ENCODE assay signal across 9 cellular contexts in the genomic region with DNA sequence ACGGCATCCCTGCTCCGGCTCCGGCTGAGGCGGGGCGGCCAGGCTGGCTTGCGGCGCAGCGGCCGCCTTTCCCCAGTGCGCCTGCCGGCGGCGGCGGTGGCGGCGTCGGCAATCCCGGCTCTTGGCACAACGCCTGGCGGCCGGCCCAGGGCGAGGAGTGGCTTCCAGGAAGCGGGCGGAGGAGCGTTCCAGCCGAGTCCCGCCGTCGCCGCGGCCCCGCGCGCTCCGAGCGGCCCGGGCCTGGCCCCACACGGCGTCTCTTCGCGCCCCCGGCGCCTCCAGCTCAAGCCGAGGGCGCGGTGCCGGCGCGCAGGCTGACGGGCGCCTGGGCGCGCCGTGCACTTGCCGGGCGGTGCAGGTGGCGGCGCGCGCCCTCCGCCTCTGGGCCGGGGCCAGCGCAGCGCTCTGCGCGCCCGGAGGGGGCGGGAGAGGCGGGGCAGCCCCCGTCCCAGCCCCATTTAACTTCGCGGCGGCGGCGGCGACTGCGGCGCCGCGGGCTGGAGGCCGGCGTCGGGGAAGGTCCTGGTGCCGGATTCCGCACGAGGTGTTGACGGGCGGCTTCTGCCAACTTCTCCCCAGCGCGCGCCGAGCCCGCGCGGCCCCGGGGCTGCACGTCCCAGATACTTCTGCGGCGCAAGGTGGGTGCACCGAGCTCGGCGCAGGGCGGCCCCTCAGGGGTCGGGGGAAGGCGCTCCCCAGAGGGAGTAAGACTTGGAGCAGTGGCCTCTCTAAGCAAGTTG. TPM values are rescaled to one million over a fixed set of nuclear protein-coding genes. Genes with fewer than 3 reads are reported as not detected.
DNase-seq lines count a peak whose midpoint lies in the region; ATAC-seq and TF ChIP-seq lines count a peak whose summit lies in the region.
"Had no signal": no experiment of that assay in that cellular context is flagged by ENCODE, and none has a peak within 500 bp of the region (broad histone marks: within the 10 kb centered on the region; RNA-seq: fewer than 3 reads in every experiment).

A gene with protein sequence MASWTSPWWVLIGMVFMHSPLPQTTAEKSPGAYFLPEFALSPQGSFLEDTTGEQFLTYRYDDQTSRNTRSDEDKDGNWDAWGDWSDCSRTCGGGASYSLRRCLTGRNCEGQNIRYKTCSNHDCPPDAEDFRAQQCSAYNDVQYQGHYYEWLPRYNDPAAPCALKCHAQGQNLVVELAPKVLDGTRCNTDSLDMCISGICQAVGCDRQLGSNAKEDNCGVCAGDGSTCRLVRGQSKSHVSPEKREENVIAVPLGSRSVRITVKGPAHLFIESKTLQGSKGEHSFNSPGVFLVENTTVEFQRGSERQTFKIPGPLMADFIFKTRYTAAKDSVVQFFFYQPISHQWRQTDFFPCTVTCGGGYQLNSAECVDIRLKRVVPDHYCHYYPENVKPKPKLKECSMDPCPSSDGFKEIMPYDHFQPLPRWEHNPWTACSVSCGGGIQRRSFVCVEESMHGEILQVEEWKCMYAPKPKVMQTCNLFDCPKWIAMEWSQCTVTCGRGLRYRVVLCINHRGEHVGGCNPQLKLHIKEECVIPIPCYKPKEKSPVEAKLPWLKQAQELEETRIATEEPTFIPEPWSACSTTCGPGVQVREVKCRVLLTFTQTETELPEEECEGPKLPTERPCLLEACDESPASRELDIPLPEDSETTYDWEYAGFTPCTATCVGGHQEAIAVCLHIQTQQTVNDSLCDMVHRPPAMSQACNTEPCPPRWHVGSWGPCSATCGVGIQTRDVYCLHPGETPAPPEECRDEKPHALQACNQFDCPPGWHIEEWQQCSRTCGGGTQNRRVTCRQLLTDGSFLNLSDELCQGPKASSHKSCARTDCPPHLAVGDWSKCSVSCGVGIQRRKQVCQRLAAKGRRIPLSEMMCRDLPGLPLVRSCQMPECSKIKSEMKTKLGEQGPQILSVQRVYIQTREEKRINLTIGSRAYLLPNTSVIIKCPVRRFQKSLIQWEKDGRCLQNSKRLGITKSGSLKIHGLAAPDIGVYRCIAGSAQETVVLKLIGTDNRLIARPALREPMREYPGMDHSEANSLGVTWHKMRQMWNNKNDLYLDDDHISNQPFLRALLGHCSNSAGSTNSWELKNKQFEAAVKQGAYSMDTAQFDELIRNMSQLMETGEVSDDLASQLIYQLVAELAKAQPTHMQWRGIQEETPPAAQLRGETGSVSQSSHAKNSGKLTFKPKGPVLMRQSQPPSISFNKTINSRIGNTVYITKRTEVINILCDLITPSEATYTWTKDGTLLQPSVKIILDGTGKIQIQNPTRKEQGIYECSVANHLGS (N-terminal part only) (plus strand): TSS at position 485 of the 740 bp plus-strand sequence. CDS start 1,639 bp downstream, outside the sequence.

- no peak for TF ChIP-seq CTCF in astrocyte of the cerebellum (IDR thresholded peaks at IDR 0.05; ENCODE audit: low read depth, low read length, missing control alignments)

- no peaks in the 10 kb centered on the region; the same call in 1 of the 2 replicates for H3K4me1 ChIP-seq in ES-I3 (ENCODE audit: insufficient read depth, low read length)
- peaks cover 1% of the 10 kb centered on the region; the same call in 1 of the 2 replicates for H3K4me1 ChIP-seq in iPS DF 6.9 (ENCODE audit: control insufficient read depth, insufficient read depth, low read length)

- in situ Hi-C loops in astrocyte of the cerebellum (cut with HindIII; ENCODE audit: low sequenced_read_pairs), result no loop called here

- H3K9ac ChIP-seq in ES-I3 (ENCODE audit: low read depth, low read length), result peak within 1 kb of the TSS; percentile 82

- peak; percentile 9 for DNase-seq in astrocyte of the cerebellum (ENCODE audit: low read depth)
- peak; percentile 20 for DNase-seq in iPS DF 6.9 (ENCODE audit: low read depth, low spot score)
- peak; percentile 22 for DNase-seq in renal cortical epithelial cell (ENCODE audit: low read depth)
- no peak for DNase-seq in OCI-M1 (lab: John Stamatoyannopoulos, UW)
- DNase-seq in activated CD8-positive, alpha-beta memory T cell treated with anti-CD3 and anti-CD28 coated beads, Interleukin-2, amount 50 U/mL, for 48 hours, result no peak
- no peak for DNase-seq in T-helper 2 cell treated with Interferon-gamma antibody and Interleukin-4, amounts not matched to agents 5 μg/mL and 100 μg/mL, for 36 hours (ENCODE audit: low spot score)

- no peak within 1 kb of the TSS for H3K27ac Mint-ChIP-seq in T-helper 2 cell treated with Interferon-gamma antibody and Interleukin-4, amounts not matched to agents 5 μg/mL and 100 μg/mL, for 36 hours

- no peak within 1 kb of the TSS for H3K4me3 Mint-ChIP-seq in T-helper 2 cell treated with Interferon-gamma antibody and Interleukin-4, amounts not matched to agents 5 μg/mL and 100 μg/mL, for 36 hours

- no peaks in the 10 kb centered on the region for H3K36me3 ChIP-seq in ES-I3 (ENCODE audit: insufficient read depth, low read length)
- no peaks in the 10 kb centered on the region for H3K36me3 ChIP-seq in iPS DF 6.9 (ENCODE audit: control insufficient read depth, insufficient read depth, low read length)

- H3K27me3 Mint-ChIP-seq in T-helper 2 cell treated with Interferon-gamma antibody and Interleukin-4, amounts not matched to agents 5 μg/mL and 100 μg/mL, for 36 hours (ENCODE audit: low read depth), result peaks cover 35% of the 10 kb centered on the region

- H3K9me3 ChIP-seq in ES-I3 (ENCODE audit: control insufficient read depth, insufficient read depth, low read length) (no peaks in the 10 kb centered on the region), iPS DF 6.9 (ENCODE audit: control insufficient read depth, insufficient read depth, low read length) (no peaks in the 10 kb centered on the region)

- no CpG with 5 or more reads among the region's 105 CpGs for WGBS in iPS DF 6.9 (ENCODE audit: insufficient coverage, insufficient read length)

- H3K9me3 Mint-ChIP-seq in T-helper 2 cell treated with Interferon-gamma antibody and Interleukin-4, amounts not matched to agents 5 μg/mL and 100 μg/mL, for 36 hours, result no peaks in the 10 kb centered on the region

- H3K4me1 Mint-ChIP-seq in T-helper 2 cell treated with Interferon-gamma antibody and Interleukin-4, amounts not matched to agents 5 μg/mL and 100 μg/mL, for 36 hours (ENCODE audit: low read depth), result no peaks in the 10 kb centered on the region

- peaks cover 16% of the 10 kb centered on the region for H3K27me3 ChIP-seq in iPS DF 6.9 (ENCODE audit: control insufficient read depth, insufficient read depth, low read length)

- H3K27ac ChIP-seq in iPS DF 6.9 (ENCODE audit: low read length), result no peak within 1 kb of the TSS
- H3K27ac ChIP-seq: PC-9 had no signal

- ATAC-seq in HG03039 (IDR thresholded peaks at IDR 0.05; ENCODE audit: unreplicated experiment), result no peak

- H3K4me3 ChIP-seq in astrocyte of the cerebellum (ENCODE audit: low read depth, low read length) (peak within 1 kb of the TSS; percentile 9), iPS DF 6.9 (ENCODE audit: low read length) (peak within 1 kb of the TSS; percentile 51)
- H3K4me3 ChIP-seq: PC-9 had no signal

- H3K36me3 Mint-ChIP-seq in T-helper 2 cell treated with Interferon-gamma antibody and Interleukin-4, amounts not matched to agents 5 μg/mL and 100 μg/mL, for 36 hours (ENCODE audit: low read depth), result no peaks in the 10 kb centered on the region

RNA-seq across cellular contexts. Expression of the gene that starts here (rescaled TPM):
- total RNA-seq in renal cortical epithelial cell, result 11.1 and 20.7 TPM in 2 replicates

Comparison
In these comparisons a context has a peak if more than half of its experiments do, and no peak if none do; other contexts are left out.
1. DNase-seq: peak in astrocyte of the cerebellum (single experiment), iPS DF 6.9 (single experiment) and renal cortical epithelial cell (single experiment); none in OCI-M1 (single experiment), activated CD8-positive, alpha-beta memory T cell treated with anti-CD3 and anti-CD28 coated beads, Interleukin-2, amount 50 U/mL, for 48 hours (single experiment) and T-helper 2 cell treated with Interferon-gamma antibody and Interleukin-4, amounts not matched to agents 5 μg/mL and 100 μg/mL, for 36 hours (single experiment).